ENCODE assay signal across 29 cellular contexts in genomic region chr2:207984765-207985480, GRCh38. TPM values are rescaled to one million over a fixed set of nuclear protein-coding genes. Genes with fewer than 3 reads are reported as not detected.
DNase-seq lines count a peak whose midpoint lies in the region; ATAC-seq, FAIRE-seq and TF ChIP-seq lines count a peak whose summit lies in the region.
"Had no signal": no experiment of that assay in that cellular context is flagged by ENCODE, and none has a peak within 500 bp of the region (broad histone marks: within the 10 kb centered on the region; RNA-seq: fewer than 3 reads in every experiment).

No MANE protein-coding gene starts in this region.

- no TSS peak for BruUV-seq in GM12878 (replicated peaks; lab: Mats Ljungman, UMichigan)

- SMC1A ChIA-PET in GM12878 (lab: Charles Lee; ENCODE audit: uncharacterized antibody, unreplicated experiment) = interaction anchor here (1.4 to 1.7 kb wide), 2 partner anchors 12 to 259 kb away, joined by 3 read pairs; no protein-coding TSS in a partner anchor

- H3K14ac ChIP-seq in trophoblast cell (ENCODE audit: low read length) = no peak overlapping the region

- H3K9me3 ChIP-seq in GM12878 (replicated peaks; ENCODE audit: control insufficient read depth, insufficient read depth, low read length) = no peaks in the 10 kb centered on the region
- no peaks in the 10 kb centered on the region for H3K9me3 ChIP-seq in trophoblast cell (ENCODE audit: insufficient read depth, low read depth, low read length)
- H3K9me3 ChIP-seq in body of pancreas = no peaks in the 10 kb centered on the region
- H3K9me3 ChIP-seq: A549 had no signal

- no peak overlapping the region for H2BK12ac ChIP-seq in trophoblast cell (ENCODE audit: low read length)

- TF ChIP-seq EP300 in GM12878 (IDR thresholded peaks at IDR 0.05; ENCODE audit: borderline replicate concordance in 1 of 2, control insufficient read depth in 1 of 2, low read depth in 2 of 2, low read length in 2 of 2) = no peak

- no peak overlapping the region for H2BK120ac ChIP-seq in trophoblast cell (ENCODE audit: insufficient read depth, low read length, poor library complexity)

- WGBS in GM12878 (ENCODE audit: insufficient coverage, insufficient replicate concordance, low lambda C conversion rate, missing lambda C conversion rate) = 78% methylated on average over 3 of the region's 3 CpGs
- no CpG with 5 or more reads among the region's 3 CpGs for WGBS in trophoblast cell (ENCODE audit: extremely low coverage, insufficient coverage, insufficient read length)
- 81 to 98% methylated on average over 3 of the region's 3 CpGs for WGBS in body of pancreas, 2 donors

- H3K4me1 ChIP-seq in GM12878 (ENCODE audit: control insufficient read depth, insufficient read depth, low read length) = peaks cover 21% of the 10 kb centered on the region
- peaks cover 0 to 2% of the 10 kb centered on the region in 2 experiments for H3K4me1 ChIP-seq in trophoblast cell (ENCODE audit: control insufficient read depth in 1 of 2, insufficient read depth in 2 of 2, low read length in 2 of 2)
- no peaks in the 10 kb centered on the region for H3K4me1 ChIP-seq in body of pancreas
- H3K4me1 ChIP-seq: A549 had no signal

- POLR2A ChIA-PET in GM12878 (lab: Charles Lee) = no interaction called here

- H3K18ac ChIP-seq in trophoblast cell (ENCODE audit: low read length) = no peak overlapping the region

- ATAC-seq in HG02798 (IDR thresholded peaks at IDR 0.05; ENCODE audit: poor library complexity, unreplicated experiment) (peak; percentile 39), GM12878 (peak; percentile 27), body of pancreas (no peak)
- ATAC-seq: A549, HCT116 had no signal

- H3K9ac ChIP-seq in GM12878 (ENCODE audit: control insufficient read depth, insufficient read depth, low read length) (no peak overlapping the region), trophoblast cell (ENCODE audit: low read length) (no peak overlapping the region)

- TF ChIP-seq CTCF in GM12878 (IDR thresholded peaks at IDR 0.05 in 2 of 3, conservative IDR thresholded peaks at IDR 0.05 in 1 of 3; ENCODE audit: control insufficient read depth in 2 of 3, extremely low read depth in 1 of 3, insufficient read depth in 1 of 3, low read depth in 3 of 3, low read length in 3 of 3) (no peak), body of pancreas (IDR thresholded peaks at IDR 0.05) (no peak)

- H3K36me3 ChIP-seq in GM12878 (ENCODE audit: control insufficient read depth in 2 of 2, insufficient read depth in 2 of 2, low read length in 1 of 2) (no peaks in the 10 kb centered on the region), trophoblast cell (ENCODE audit: control insufficient read depth in 1 of 2, insufficient read depth in 2 of 2, low read length in 2 of 2) (no peaks in the 10 kb centered on the region), body of pancreas (replicated peaks in 1 of 2; ENCODE audit: insufficient read depth in 1 of 2, low read depth in 2 of 2) (no peaks in the 10 kb centered on the region)

- H4K8ac ChIP-seq in trophoblast cell (ENCODE audit: low read depth, low read length) = no peak overlapping the region

- H3K4ac ChIP-seq in trophoblast cell (ENCODE audit: low read depth, low read length) = no peak overlapping the region

- no peaks in the 10 kb centered on the region for H3K79me1 ChIP-seq in trophoblast cell (ENCODE audit: low read length)

- intact Hi-C loops in GM12878 (cut with micrococcal nuclease; ENCODE audit: unreplicated experiment) (loop anchor here (5.0 kb wide), 1 partner anchor 47 kb away; no protein-coding TSS in a partner anchor), body of pancreas (cut with DNase I) (no loop called here)

- no peak overlapping the region for H4K91ac ChIP-seq in trophoblast cell (ENCODE audit: low read depth, low read length)

- H3K4me2 ChIP-seq in GM12878 (ENCODE audit: control insufficient read depth, insufficient read depth) (peak overlapping the region; percentile 53; the same call in 1 of the 2 replicates), trophoblast cell (ENCODE audit: low read length) (no peak overlapping the region)
- H3K4me2 ChIP-seq: A549 had no signal

- no peak overlapping the region for H2AFZ ChIP-seq in GM12878 (ENCODE audit: control insufficient read depth, low read depth, low read length)
- H2AFZ ChIP-seq in trophoblast cell (ENCODE audit: insufficient read depth, low read length, poor library complexity) = no peak overlapping the region

- H4K12ac ChIP-seq in trophoblast cell (ENCODE audit: low read depth, low read length) = no peak overlapping the region

- peak; percentile 50 for DNase-seq in EH (ENCODE audit: low read depth)
- no peak for DNase-seq in GM12878 (ENCODE audit: low read depth, low spot score)
- DNase-seq in trophoblast cell = peak; percentile 6 to 83
- no peak for DNase-seq in body of pancreas
- no peak for DNase-seq in ecto neural progenitor cell (ENCODE audit: low spot score)
- DNase-seq in NCI-H2227 treated with DMSO at 0.1 percent for 48 hours (lab: John Stamatoyannopoulos, UW) = no peak
- no peak for DNase-seq in COLO668 (lab: John Stamatoyannopoulos, UW; ENCODE audit: unreplicated experiment)
- DNase-seq: AML-193; Calu3; CD8-positive, alpha-beta memory T cell; DMS79 treated with DMSO at 0.1 percent for 48 hours; Karpas-422; NCI-H1092; NCI-H1417 treated with DMSO at 0.1 percent for 48 hours; NCI-H187; NCI-H2081 treated with DMSO at 0.1 percent for 48 hours; NCI-H2171; NCI-H345; NCI-H524; NCI-H748 treated with DMSO at 0.1 percent for 48 hours; SIG-M5 had no signal

- H2BK5ac ChIP-seq in trophoblast cell (ENCODE audit: low read depth, low read length, poor library complexity) = no peak overlapping the region

- no peak for FAIRE-seq in GM12878 (lab: Jason Lieb, UNC)
- FAIRE-seq: A549, GM19239, RCC 7860 had no signal

- H3K4me3 ChIP-seq in GM12878 = no peak overlapping the region
- H3K4me3 ChIP-seq in trophoblast cell (ENCODE audit: low read depth, low read length) = no peak overlapping the region
- H3K4me3 ChIP-seq in body of pancreas = no peak overlapping the region
- H3K4me3 ChIP-seq: A549, SK-N-MC had no signal

- CTCF ChIA-PET in GM12878 (lab: Yijun Ruan, JAX) = no interaction called here

- TF ChIP-seq POLR2A in GM12878 (IDR thresholded peaks at IDR 0.05; ENCODE audit: low read depth, low read length) (no peak), body of pancreas (IDR thresholded peaks at IDR 0.05) (no peak)

- no peak overlapping the region for H3K23ac ChIP-seq in trophoblast cell (ENCODE audit: low read length)

- RAD21 ChIA-PET in GM12878 (lab: Charles Lee; ENCODE audit: unreplicated experiment) = no interaction called here

- no peak overlapping the region for H2AK5ac ChIP-seq in trophoblast cell (ENCODE audit: low read length)

- peak overlapping the region; percentile 62; the same call in 1 of the 2 replicates for H3K27ac ChIP-seq in GM12878 (ENCODE audit: control insufficient read depth, insufficient read depth)
- no peak overlapping the region for H3K27ac ChIP-seq in trophoblast cell (ENCODE audit: low read depth, low read length)
- no peak overlapping the region for H3K27ac ChIP-seq in body of pancreas
- H3K27ac ChIP-seq: A549, C4-2B, HL-60, SK-N-MC had no signal

- in situ Hi-C loops in GM12878 (cut with MboI) = no loop called here

- H3K79me2 ChIP-seq in GM12878 (ENCODE audit: control insufficient read depth, insufficient read depth, low read length) (no peaks in the 10 kb centered on the region), trophoblast cell (ENCODE audit: control insufficient read depth, insufficient read depth, low read length, poor library complexity) (no peaks in the 10 kb centered on the region)

- H4K20me1 ChIP-seq in GM12878 (ENCODE audit: control insufficient read depth, insufficient read depth) = no peaks in the 10 kb centered on the region

- H3K27me3 ChIP-seq in GM12878 (replicated peaks in 1 of 2; ENCODE audit: control insufficient read depth in 2 of 2, insufficient read depth in 2 of 2, low read length in 1 of 2) (no peaks in the 10 kb centered on the region), trophoblast cell (ENCODE audit: insufficient read depth, low read length) (no peaks in the 10 kb centered on the region), body of pancreas (no peaks in the 10 kb centered on the region)

- no peak for TF ChIP-seq RAD21 in GM12878 (IDR thresholded peaks at IDR 0.05; ENCODE audit: insufficient read depth, low read depth, low read length)

TF ChIP-seq in GM12878, 131 proteins besides CTCF, POLR2A, EP300 and RAD21:
- TF ChIP-seq SPI1 (IDR thresholded peaks at IDR 0.05; ENCODE audit: borderline replicate concordance, insufficient read depth, low read depth, low read length) (no peak), NFXL1 (IDR thresholded peaks at IDR 0.05; ENCODE audit: borderline replicate concordance) (no peak), IKZF2 (IDR thresholded peaks at IDR 0.05) (peak; percentile 48 to 56)

RNA-seq across cellular contexts. Expression of gene PLEKHM3, which starts 40.4 kb away (rescaled TPM):
- 27.9 and 31.8 TPM in 2 replicates for total RNA-seq in GM12878 (2013; cell fraction: nucleolus; rRNA removed)
- total RNA-seq in GM12878 (2014; rRNA removed) (3.4 and 4.1 TPM in 2 replicates), GM12878 (2014; rRNA removed; fragmentation: Illumina TruSeq; extraction: Trizol) (3.7 and 4.1 TPM in 2 replicates), GM12878 (2021) (4.7 and 5.6 TPM in 2 replicates), body of pancreas (10 to 100 TPM; 14.0 to 15.2 TPM)
- polyA plus RNA-seq in GM12878 (2011; ENCODE audit: low read depth) = 1.2 TPM
- polyA plus RNA-seq in GM12878 (2011; rRNA removed) (2.7 TPM in 2 replicates), GM12878 (2014; fragmentation: Illumina TruSeq; extraction: Trizol) (3.8 and 5.1 TPM in 2 replicates), GM12878 (2014; fragmentation: Nextera tagmentation; extraction: Ambion mirVana) (1 to 10 TPM; 1.4 to 2.0 TPM), GM12878 (2014; rRNA removed) (2.8 and 3.8 TPM in 2 replicates), GM12878 (2016; fragmentation: Nextera tagmentation; extraction: Ambion mirVana) (1 to 10 TPM; 2.2 to 2.3 TPM)
- 2.8 and 3.5 TPM in 2 replicates for polyA plus RNA-seq in GM12878 (2011; cell fraction: cytosol; rRNA removed)
- polyA plus RNA-seq in GM12878 (2011; cell fraction: nucleus; rRNA removed) = 3.1 and 3.4 TPM in 2 replicates
- 1.6 and 1.9 TPM in 2 replicates for polyA plus RNA-seq in GM12878 (2012)
- 13.5 and 14.4 TPM in 2 replicates for polyA minus RNA-seq in GM12878 (2011; rRNA and poly(A)+ RNA removed)
- polyA minus RNA-seq in GM12878 (2011; cell fraction: cytosol; rRNA and poly(A)+ RNA removed) = 1.3 and 3.0 TPM in 2 replicates
- polyA minus RNA-seq in GM12878 (2011; cell fraction: nucleus; rRNA and poly(A)+ RNA removed) = 9.9 and 18.0 TPM in 2 replicates
- polyA plus RNA-seq in trophoblast cell (2013) = 4.2 and 4.6 TPM in 2 replicates

Comparison
In these comparisons a context has a peak if more than half of its experiments do, and no peak if none do; other contexts are left out.
1. DNase-seq: peak in EH (single experiment) and trophoblast cell (2 of 2); none in GM12878 (single experiment), body of pancreas (0 of 4), ecto neural progenitor cell (single experiment), NCI-H2227 treated with DMSO at 0.1 percent for 48 hours (single experiment) and COLO668 (single experiment).